18 cellular contexts compared by ENCODE assay signal in genomic region chr5:56100429-56101176, GRCh38.
DNase-seq lines count a peak whose midpoint lies in the region; ATAC-seq and TF ChIP-seq lines count a peak whose summit lies in the region.
"Had no signal": no experiment of that assay in that cellular context is flagged by ENCODE, and none has a peak within 500 bp of the region (broad histone marks: within the 10 kb centered on the region; RNA-seq: fewer than 3 reads in every experiment).

No MANE protein-coding gene starts in this region.

- no peaks in the 10 kb centered on the region for H3K9me3 ChIP-seq in effector memory CD4-positive, alpha-beta T cell (ENCODE audit: control insufficient read depth, low read length)
- H3K9me3 ChIP-seq in thymus (ENCODE audit: control insufficient read depth) = no peaks in the 10 kb centered on the region
- H3K9me3 ChIP-seq: neutrophil, right atrium auricular region, suprapubic skin had no signal

- H3K36me3 Mint-ChIP-seq in activated naive CD4-positive, alpha-beta T cell treated with anti-CD3 and anti-CD28 coated beads, Interleukin-2, amount 50 U/mL, for 24 hours = peaks cover 4% of the 10 kb centered on the region
- no peaks in the 10 kb centered on the region for H3K36me3 Mint-ChIP-seq in stimulated activated memory B cell treated with anti-CD40 and anti-IgM and Interleukin-4, amounts not matched to agents 10 μg/mL and 1 μg/mL and 100 μg/mL, for 72 hours
- H3K36me3 Mint-ChIP-seq: memory B cell had no signal

- DNase-seq in activated naive CD4-positive, alpha-beta T cell treated with Interleukin-2 at 50 U/mL for 16 hours = no peak
- no peak for DNase-seq in effector memory CD4-positive, alpha-beta T cell
- DNase-seq in NCI-H2196 treated with DMSO at 0.1 percent for 48 hours (lab: John Stamatoyannopoulos, UW; ENCODE audit: unreplicated experiment) = no peak
- DNase-seq: activated gamma-delta T cell treated with Interleukin-2 at 50 U/mL for 16 hours, GDM1, GOT3, heart right ventricle, Right ventricle myocardium superior, T-helper 9 cell had no signal

- H3K4me1 ChIP-seq in effector memory CD4-positive, alpha-beta T cell (ENCODE audit: control insufficient read depth, insufficient read depth, low read length, poor library complexity, severe bottlenecking) = peaks cover 32% of the 10 kb centered on the region
- peaks cover 6% of the 10 kb centered on the region for H3K4me1 ChIP-seq in thymus (ENCODE audit: control insufficient read depth, insufficient read depth, low read length)

- peak overlapping the region; percentile 80 for H3K4me3 Mint-ChIP-seq in activated naive CD4-positive, alpha-beta T cell treated with anti-CD3 and anti-CD28 coated beads, Interleukin-2, amount 50 U/mL, for 24 hours
- no peak overlapping the region for H3K4me3 Mint-ChIP-seq in stimulated activated memory B cell treated with anti-CD40 and anti-IgM and Interleukin-4, amounts not matched to agents 10 μg/mL and 1 μg/mL and 100 μg/mL, for 72 hours
- H3K4me3 Mint-ChIP-seq: memory B cell had no signal

- H3K4me1 Mint-ChIP-seq in activated naive CD4-positive, alpha-beta T cell treated with anti-CD3 and anti-CD28 coated beads, Interleukin-2, amount 50 U/mL, for 24 hours = peaks cover 95% of the 10 kb centered on the region
- H3K4me1 Mint-ChIP-seq in stimulated activated memory B cell treated with anti-CD40 and anti-IgM and Interleukin-4, amounts not matched to agents 10 μg/mL and 1 μg/mL and 100 μg/mL, for 72 hours = peaks cover 3% of the 10 kb centered on the region

- no peaks in the 10 kb centered on the region for H3K36me3 ChIP-seq in effector memory CD4-positive, alpha-beta T cell (ENCODE audit: control insufficient read depth, insufficient read depth, low read length)
- H3K36me3 ChIP-seq in thymus (ENCODE audit: control insufficient read depth, insufficient read depth) = no peaks in the 10 kb centered on the region
- H3K36me3 ChIP-seq: heart right ventricle, neutrophil, right atrium auricular region, suprapubic skin had no signal

- no peak for ATAC-seq in HG02840 (IDR thresholded peaks at IDR 0.05; ENCODE audit: low FRiP score, unreplicated experiment)
- no peak for ATAC-seq in stimulated activated memory B cell treated with anti-CD40 and anti-IgM and Interleukin-4, amounts not matched to agents 10 μg/mL and 1 μg/mL and 100 μg/mL, for 72 hours
- ATAC-seq: heart right ventricle had no signal

- H3K27me3 ChIP-seq in effector memory CD4-positive, alpha-beta T cell (replicated peaks; ENCODE audit: control insufficient read depth, insufficient read depth, low read length, poor library complexity, severe bottlenecking) = no peaks in the 10 kb centered on the region
- H3K27me3 ChIP-seq in thymus (ENCODE audit: control insufficient read depth, insufficient read depth) = no peaks in the 10 kb centered on the region
- H3K27me3 ChIP-seq: heart right ventricle, right atrium auricular region, suprapubic skin had no signal

- H3K27ac ChIP-seq in VCaP = peak overlapping the region; percentile 81; the same call in 1 of the 2 replicates
- H3K27ac ChIP-seq in effector memory CD4-positive, alpha-beta T cell (ENCODE audit: insufficient read depth, low read length, poor library complexity, severe bottlenecking) = peak overlapping the region; percentile 11
- H3K27ac ChIP-seq in thymus (ENCODE audit: low read depth) = peak overlapping the region; percentile 73
- H3K27ac ChIP-seq: neutrophil, right atrium auricular region, suprapubic skin had no signal

- no peaks in the 10 kb centered on the region for H3K27me3 Mint-ChIP-seq in activated naive CD4-positive, alpha-beta T cell treated with anti-CD3 and anti-CD28 coated beads, Interleukin-2, amount 50 U/mL, for 24 hours
- peaks cover 26% of the 10 kb centered on the region for H3K27me3 Mint-ChIP-seq in stimulated activated memory B cell treated with anti-CD40 and anti-IgM and Interleukin-4, amounts not matched to agents 10 μg/mL and 1 μg/mL and 100 μg/mL, for 72 hours

- WGBS in thymus = 57% methylated on average over 3 of the region's 3 CpGs

- H3K27ac Mint-ChIP-seq in activated naive CD4-positive, alpha-beta T cell treated with anti-CD3 and anti-CD28 coated beads, Interleukin-2, amount 50 U/mL, for 24 hours = peak overlapping the region; percentile 93
- no peak overlapping the region for H3K27ac Mint-ChIP-seq in stimulated activated memory B cell treated with anti-CD40 and anti-IgM and Interleukin-4, amounts not matched to agents 10 μg/mL and 1 μg/mL and 100 μg/mL, for 72 hours
- H3K27ac Mint-ChIP-seq: memory B cell had no signal

- H3K4me3 ChIP-seq in effector memory CD4-positive, alpha-beta T cell (ENCODE audit: insufficient read depth, low read depth, low read length, poor library complexity, severe bottlenecking) = no peak overlapping the region
- H3K4me3 ChIP-seq in thymus (ENCODE audit: low read length) = no peak overlapping the region
- H3K4me3 ChIP-seq: heart right ventricle, right atrium auricular region, suprapubic skin had no signal

- H3K9me3 Mint-ChIP-seq in activated naive CD4-positive, alpha-beta T cell treated with anti-CD3 and anti-CD28 coated beads, Interleukin-2, amount 50 U/mL, for 24 hours = no peaks in the 10 kb centered on the region
- peaks cover 5% of the 10 kb centered on the region for H3K9me3 Mint-ChIP-seq in stimulated activated memory B cell treated with anti-CD40 and anti-IgM and Interleukin-4, amounts not matched to agents 10 μg/mL and 1 μg/mL and 100 μg/mL, for 72 hours

- TF ChIP-seq CTCF in VCaP (conservative IDR thresholded peaks at IDR 0.05) = no peak

Comparison
In these comparisons a context has a peak if more than half of its experiments do, and no peak if none do; other contexts are left out.
1. H3K27ac ChIP-seq: peak in every context shown above with its lines; median percentile 81 in VCaP; 73 in thymus; 11 in effector memory CD4-positive, alpha-beta T cell.